Comparison of ENCODE assay signal across 18 cellular contexts in the genomic region with DNA sequence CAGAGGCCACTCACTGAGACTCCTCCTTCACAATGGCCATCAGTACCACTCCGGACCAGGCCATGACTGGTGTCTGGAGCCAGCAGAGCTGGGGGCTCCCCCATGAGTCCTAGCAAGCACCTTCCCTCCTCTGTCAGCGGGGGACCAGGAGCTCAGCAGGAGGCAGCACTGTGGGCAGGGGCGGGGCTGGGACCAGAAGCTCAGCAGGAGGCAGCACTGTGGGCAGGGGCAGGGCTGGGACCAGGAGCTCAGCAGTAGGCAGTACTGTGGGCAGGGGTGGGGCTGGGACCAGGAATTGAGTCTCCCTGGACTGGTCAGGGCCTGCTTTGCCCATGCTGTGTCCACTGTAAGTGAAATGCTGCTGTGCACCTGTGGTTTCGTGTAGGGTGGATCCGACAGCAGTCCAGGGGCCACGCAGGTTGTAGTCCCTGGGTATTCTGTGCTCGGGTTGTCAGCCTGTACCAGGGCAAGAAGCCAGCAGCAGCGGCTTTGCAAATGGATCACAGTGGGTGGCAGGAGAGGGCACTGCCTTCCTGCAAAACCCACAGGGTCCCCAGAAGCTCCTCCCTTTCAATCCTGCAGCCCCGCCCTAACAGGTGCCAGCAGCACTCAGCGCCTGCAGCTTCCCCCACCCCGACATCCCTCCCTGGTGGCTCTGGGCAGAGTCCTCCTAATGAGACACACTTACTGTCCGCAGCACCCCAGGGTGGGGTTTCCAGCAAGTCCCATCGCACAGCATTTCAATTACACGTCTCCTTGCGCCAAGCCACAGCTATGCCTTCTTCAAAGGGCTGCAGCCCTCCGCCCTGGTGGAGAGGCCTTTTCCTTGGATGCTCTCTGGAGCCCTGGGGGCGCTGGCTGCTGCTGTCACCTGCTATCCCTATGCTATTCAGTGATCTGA.
DNase-seq lines count a peak whose midpoint lies in the region; TF ChIP-seq lines count a peak whose summit lies in the region.
"Had no signal": no experiment of that assay in that cellular context is flagged by ENCODE, and none has a peak within 500 bp of the region (broad histone marks: within the 10 kb centered on the region; RNA-seq: fewer than 3 reads in every experiment).

No MANE protein-coding gene starts in this region.

- H3K79me2 ChIP-seq in parathyroid adenoma: no peaks in the 10 kb centered on the region

- peak overlapping the region; percentile 46 for H2AFZ ChIP-seq in parathyroid adenoma

- H3K4me1 ChIP-seq in parathyroid adenoma: peaks cover 10% of the 10 kb centered on the region
- H3K4me1 ChIP-seq: BE2C had no signal

- POLR2A ChIA-PET in HEK293T (lab: Yijun Ruan, JAX): no interaction called here

- no peak overlapping the region for H3K27ac ChIP-seq in parathyroid adenoma
- H3K27ac ChIP-seq: esophagus squamous epithelium, HL-60, spleen had no signal

- DNase-seq in ELF-1 (ENCODE audit: low read depth, low spot score) (peak; percentile 46), NCI-H146 (lab: John Stamatoyannopoulos, UW) (peak; percentile 87), NCI-H69 (lab: John Stamatoyannopoulos, UW) (peak; percentile 92), iPS-NIHi7 (ENCODE audit: extremely low spot score) (no peak), HEK293T (ENCODE audit: extremely low spot score) (no peak), LoVo (ENCODE audit: low spot score) (no peak)
- DNase-seq: activated CD8-positive, alpha-beta memory T cell treated with anti-CD3 and anti-CD28 coated beads, Interleukin-2, amount 50 U/mL, for 48 hours; activated naive CD4-positive, alpha-beta T cell treated with Interleukin-2 at 50 U/mL for 16 hours; BE2C; esophagus squamous epithelium; KBM-7; kidney glomerular epithelial cell; mucosa of descending colon; NCI-H446 treated with DMSO at 0.1 percent for 48 hours; stimulated activated naive CD4-positive, alpha-beta T cell treated with Interleukin-2 at 50 U/mL for 16 hours had no signal

- H3K4me3 ChIP-seq in parathyroid adenoma (ENCODE audit: low read depth, low read length): no peak overlapping the region
- H3K4me3 ChIP-seq: esophagus squamous epithelium, mucosa of descending colon, spleen had no signal

- H3K4me2 ChIP-seq in parathyroid adenoma (ENCODE audit: low read length): no peak overlapping the region

- no peaks in the 10 kb centered on the region for H3K36me3 ChIP-seq in parathyroid adenoma (ENCODE audit: control insufficient read depth, insufficient read depth, low read length)
- H3K36me3 ChIP-seq: BE2C, esophagus squamous epithelium, spleen had no signal

- CTCF ChIA-PET in HEK293T (lab: Yijun Ruan, JAX): no interaction called here

- H3K9ac ChIP-seq in parathyroid adenoma: no peak overlapping the region

- H3K27me3 ChIP-seq in parathyroid adenoma (ENCODE audit: control insufficient read depth, insufficient read depth, low read length): no peaks in the 10 kb centered on the region
- H3K27me3 ChIP-seq: BE2C, spleen had no signal

- no peak for TF ChIP-seq CTCF in parathyroid adenoma (IDR thresholded peaks at IDR 0.05)

- H3K9me3 ChIP-seq in parathyroid adenoma (ENCODE audit: control insufficient read depth, low read length): no peaks in the 10 kb centered on the region
- H3K9me3 ChIP-seq: BE2C, esophagus squamous epithelium, mucosa of descending colon, spleen had no signal

TF ChIP-seq in HEK293T, 16 proteins besides CTCF, POLR2A, EP300 and RAD21:
- TF ChIP-seq ELF4 (IDR thresholded peaks at IDR 0.05) (no peak), HDGF (IDR thresholded peaks at IDR 0.05; ENCODE audit: borderline replicate concordance) (no peak)
- TF ChIP-seq, protein P1, sequence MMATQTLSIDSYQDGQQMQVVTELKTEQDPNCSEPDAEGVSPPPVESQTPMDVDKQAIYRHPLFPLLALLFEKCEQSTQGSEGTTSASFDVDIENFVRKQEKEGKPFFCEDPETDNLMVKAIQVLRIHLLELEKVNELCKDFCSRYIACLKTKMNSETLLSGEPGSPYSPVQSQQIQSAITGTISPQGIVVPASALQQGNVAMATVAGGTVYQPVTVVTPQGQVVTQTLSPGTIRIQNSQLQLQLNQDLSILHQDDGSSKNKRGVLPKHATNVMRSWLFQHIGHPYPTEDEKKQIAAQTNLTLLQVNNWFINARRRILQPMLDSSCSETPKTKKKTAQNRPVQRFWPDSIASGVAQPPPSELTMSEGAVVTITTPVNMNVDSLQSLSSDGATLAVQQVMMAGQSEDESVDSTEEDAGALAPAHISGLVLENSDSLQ (IDR thresholded peaks at IDR 0.05): no peak

Comparison
In these comparisons a context has a peak if more than half of its experiments do, and no peak if none do; other contexts are left out.
1. DNase-seq: peak in ELF-1 (single experiment), NCI-H146 (single experiment) and NCI-H69 (single experiment); none in iPS-NIHi7 (single experiment), HEK293T (single experiment) and LoVo (single experiment).